In genomic region chr12:69623970-69624369, GRCh38 we compare ENCODE assay signal across 1 cellular context.
TF ChIP-seq lines count a peak whose summit lies in the region.

No MANE protein-coding gene starts in this region.

TF ChIP-seq in K562, 482 proteins besides CTCF, POLR2A, EP300 and RAD21 (continued from another document and continues in another):
- TF ChIP-seq ATF2 (CRISPR knock-in tag; IDR thresholded peaks at IDR 0.05) (no peak), KHSRP (IDR thresholded peaks at IDR 0.05) (peak; percentile 68; the same call in 1 of the 2 replicates), RERE (CRISPR knock-in tag; IDR thresholded peaks at IDR 0.05; ENCODE audit: borderline replicate concordance) (no peak; the same call in 1 of the 2 replicates), PYGO2 (tag; IDR thresholded peaks at IDR 0.05) (peak; percentile 14; the same call in 1 of the 2 replicates), RHOXF2B (CRISPR knock-in tag; conservative IDR thresholded peaks at IDR 0.05) (no peak), ZNF766 (CRISPR knock-in tag; conservative IDR thresholded peaks at IDR 0.05) (peak; percentile 97), DIDO1 (tag; IDR thresholded peaks at IDR 0.05; ENCODE audit: low read depth) (peak; percentile 65), SREBF1 (IDR thresholded peaks at IDR 0.05; ENCODE audit: borderline replicate concordance, low read depth, low read length) (peak; percentile 73; the same call in 1 of the 2 replicates), BDP1 (IDR thresholded peaks at IDR 0.05; ENCODE audit: insufficient read depth, insufficient read length) (no peak), MNT (conservative IDR thresholded peaks at IDR 0.05) (peak; percentile 72 to 79), TEAD4 (IDR thresholded peaks at IDR 0.05; ENCODE audit: low read length) (peak; percentile 99), TEAD4 (CRISPR knock-in tag; IDR thresholded peaks at IDR 0.05; ENCODE audit: borderline replicate concordance) (no peak), HSF4 (CRISPR knock-in tag; IDR thresholded peaks at IDR 0.05; ENCODE audit: borderline replicate concordance) (no peak), ILF3 (IDR thresholded peaks at IDR 0.05; ENCODE audit: borderline replicate concordance) (0 out of 2 replicates have a peak, but pooled peaks have one; percentile 45), GATAD2A (IDR thresholded peaks at IDR 0.05) (peak; percentile 77), KAT2B (IDR thresholded peaks at IDR 0.05; ENCODE audit: low read depth, low read length) (no peak), MLLT1 (IDR thresholded peaks at IDR 0.05) (peak; percentile 40 to 65; a peak in 2 of 4 replicates), NR0B1 (IDR thresholded peaks at IDR 0.05; ENCODE audit: partially characterized antibody) (no peak), ZNF75A (CRISPR knock-in tag; IDR thresholded peaks at IDR 0.05) (no peak), FOXA3 (CRISPR knock-in tag; conservative IDR thresholded peaks at IDR 0.05 in 1 of 2, IDR thresholded peaks at IDR 0.05 in 1 of 2) (no peak), HMGN3 (IDR thresholded peaks at IDR 0.05; ENCODE audit: borderline replicate concordance, extremely low read depth, insufficient read length, low read depth, low read length) (peak; percentile 92), ATF3 (IDR thresholded peaks at IDR 0.05) (peak; percentile 44; the same call in 1 of the 2 replicates), ATF3 (CRISPR knock-in tag; conservative IDR thresholded peaks at IDR 0.05) (peak; percentile 73), ZBTB5 (IDR thresholded peaks at IDR 0.05) (no peak), ZNF551 (CRISPR knock-in tag; IDR thresholded peaks at IDR 0.05) (no peak), ZNF263 (CRISPR knock-in tag; IDR thresholded peaks at IDR 0.05; ENCODE audit: borderline replicate concordance) (peak; percentile 39; the same call in 1 of the 2 replicates), ZZZ3 (IDR thresholded peaks at IDR 0.05) (no peak), SMARCA5 (IDR thresholded peaks at IDR 0.05) (no peak), DACH1 (IDR thresholded peaks at IDR 0.05; ENCODE audit: partially characterized antibody) (peak; percentile 98), GTF3C2 (IDR thresholded peaks at IDR 0.05; ENCODE audit: borderline replicate concordance, extremely low read depth, insufficient read length) (no peak), NR3C1 (CRISPR knock-in tag; IDR thresholded peaks at IDR 0.05) (no peak), SNAPC5 (CRISPR knock-in tag; IDR thresholded peaks at IDR 0.05) (no peak), TAF7 (tag; IDR thresholded peaks at IDR 0.05) (no peak), KAT7 (CRISPR knock-in tag; IDR thresholded peaks at IDR 0.05; ENCODE audit: borderline replicate concordance) (no peak; the same call in 1 of the 2 replicates), CEBPZ (IDR thresholded peaks at IDR 0.05; ENCODE audit: borderline replicate concordance, low read depth, low read length) (no peak)
